In the genomic region with DNA sequence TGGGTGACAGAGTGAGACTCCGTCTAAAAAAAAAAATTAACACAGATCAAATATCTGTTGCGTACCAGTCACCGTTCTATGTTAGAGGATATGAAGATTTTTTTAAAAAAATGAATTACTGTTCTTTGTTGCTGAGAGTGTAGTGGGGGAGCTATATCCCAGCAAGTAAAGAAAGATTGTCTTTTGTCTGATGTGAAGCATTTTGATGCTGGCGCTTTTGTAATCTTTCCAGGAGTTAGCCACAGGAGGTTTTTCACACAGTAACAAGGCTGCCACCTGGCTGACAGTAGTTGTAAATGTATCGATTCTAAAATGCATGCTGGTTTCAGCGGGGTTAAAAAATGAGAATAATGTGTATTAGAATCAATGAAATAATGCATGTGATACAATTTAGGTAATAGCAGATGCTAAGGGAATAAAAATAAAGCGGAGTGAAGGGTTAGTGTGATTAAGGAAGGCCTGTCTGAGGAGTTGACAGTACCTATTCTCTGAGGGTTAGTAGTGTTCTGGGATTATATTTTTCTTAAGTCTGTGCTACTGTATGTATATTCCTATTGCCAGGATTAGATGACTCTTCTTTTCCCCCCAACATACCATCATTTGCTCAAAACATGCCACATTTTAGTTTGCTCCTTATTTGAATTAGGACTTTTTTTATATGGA, we compare ENCODE assay signal across 8 cellular contexts. TPM values are rescaled to one million over a fixed set of nuclear protein-coding genes. Genes with fewer than 3 reads are reported as not detected.
DNase-seq lines count a peak whose midpoint lies in the region; ATAC-seq and TF ChIP-seq lines count a peak whose summit lies in the region.

No MANE protein-coding gene starts in this region.

- no peak overlapping the region for H3K27ac ChIP-seq in PC-9
- H3K27ac ChIP-seq in gastrocnemius medialis: no peak overlapping the region

- no peaks in the 10 kb centered on the region for H3K9me2 ChIP-seq in PC-9 (ENCODE audit: insufficient read depth)

- TF ChIP-seq CTCF in PC-9 (conservative IDR thresholded peaks at IDR 0.05) (peak; percentile 78), glutamatergic neuron (IDR thresholded peaks at IDR 0.05; ENCODE audit: partially characterized antibody, unreplicated experiment) (peak; percentile 55), gastrocnemius medialis (IDR thresholded peaks at IDR 0.05 in 4 of 5, conservative IDR thresholded peaks at IDR 0.05 in 1 of 5) (peak; percentile 30 to 71 (median 53))

- H3K4me3 ChIP-seq in PC-9 (no peak overlapping the region), gastrocnemius medialis (no peak overlapping the region)

- no peaks in the 10 kb centered on the region for H3K9me3 Mint-ChIP-seq in activated naive CD8-positive, alpha-beta T cell (ENCODE audit: low read depth)
- peaks cover 12% of the 10 kb centered on the region for H3K9me3 Mint-ChIP-seq in glutamatergic neuron (ENCODE audit: unreplicated experiment)

- peaks cover 76% of the 10 kb centered on the region for H3K79me2 ChIP-seq in PC-9 (ENCODE audit: low read depth)

- no TSS peak for BruUV-seq in PC-9 (replicated peaks; lab: Mats Ljungman, UMichigan)

- no peaks in the 10 kb centered on the region for H3K27me3 Mint-ChIP-seq in activated naive CD8-positive, alpha-beta T cell
- peaks cover 13% of the 10 kb centered on the region for H3K27me3 Mint-ChIP-seq in glutamatergic neuron (ENCODE audit: unreplicated experiment)

- TF ChIP-seq POLR2A in gastrocnemius medialis (IDR thresholded peaks at IDR 0.05): no peak

- no peak for ATAC-seq in gastrocnemius medialis
- no peak for ATAC-seq in GM18909 (IDR thresholded peaks at IDR 0.05; ENCODE audit: poor library complexity, unreplicated experiment)

- H4K20me1 ChIP-seq in PC-9 (ENCODE audit: insufficient read depth): peaks cover 4% of the 10 kb centered on the region; the same call in 1 of the 2 replicates

- H3K36me3 ChIP-seq in PC-9 (ENCODE audit: low read depth) (0 out of 2 replicates have a peak, but pooled peaks cover 6% of the 10 kb centered on the region), gastrocnemius medialis (no peaks in the 10 kb centered on the region)

- peaks cover 18% of the 10 kb centered on the region for H3F3A ChIP-seq in PC-9 (ENCODE audit: insufficient read depth, low read depth)

- CTCF ChIA-PET in PC-9 (lab: Charles Lee): interaction anchor here (0.6 kb wide), 1 partner anchor 241 kb away, joined by 4 read pairs; no protein-coding TSS in a partner anchor

- no peaks in the 10 kb centered on the region for H3K36me3 Mint-ChIP-seq in activated naive CD8-positive, alpha-beta T cell
- no peaks in the 10 kb centered on the region for H3K36me3 Mint-ChIP-seq in glutamatergic neuron (ENCODE audit: unreplicated experiment)

- in situ Hi-C loops in gastrocnemius medialis (cut with MboI; ENCODE audit: low sequenced_read_pairs in 4 of 4): loop anchor here (5.0 to 10.0 kb wide), 2 partner anchors 103 to 105 kb away; no protein-coding TSS in a partner anchor

- peak; percentile 84 for DNase-seq in DMS 273 (lab: John Stamatoyannopoulos, UW; ENCODE audit: unreplicated experiment)
- DNase-seq in HT1080 (ENCODE audit: low read depth): peak; percentile 66
- peak in 1 of 2 experiments; percentile 41 for DNase-seq in PC-9
- DNase-seq in glutamatergic neuron: no peak
- DNase-seq in gastrocnemius medialis: peak in 1 of 2 donors; percentile 9
- DNase-seq in GOT3 (lab: John Stamatoyannopoulos, UW): no peak

- no peak overlapping the region for H3K4me2 ChIP-seq in PC-9

- H3K27ac Mint-ChIP-seq in activated naive CD8-positive, alpha-beta T cell: peak overlapping the region; percentile 51
- H3K27ac Mint-ChIP-seq in glutamatergic neuron (ENCODE audit: unreplicated experiment): peak overlapping the region; percentile 0

- peaks cover 21% of the 10 kb centered on the region for H3K4me1 ChIP-seq in PC-9 (replicated peaks; ENCODE audit: insufficient read depth)
- H3K4me1 ChIP-seq in gastrocnemius medialis: peaks cover 6 to 22% of the 10 kb centered on the region in 2 donors

- H3K4me1 Mint-ChIP-seq in activated naive CD8-positive, alpha-beta T cell (ENCODE audit: low read depth): peaks cover 33% of the 10 kb centered on the region
- peaks cover 10% of the 10 kb centered on the region for H3K4me1 Mint-ChIP-seq in glutamatergic neuron (ENCODE audit: low read depth, unreplicated experiment)

- intact Hi-C loops in PC-9 (cut with micrococcal nuclease; ENCODE audit: unreplicated experiment): loop anchor here (1.0 kb wide), 1 partner anchor 104 kb away; no protein-coding TSS in a partner anchor
- intact Hi-C loops in gastrocnemius medialis (cut with DNase I; ENCODE audit: low total_unique reads): loop anchor here (1.0 to 5.0 kb wide), 2 partner anchors 104 to 123 kb away; no protein-coding TSS in a partner anchor

- H3K4me3 Mint-ChIP-seq in activated naive CD8-positive, alpha-beta T cell: peak overlapping the region; percentile 93
- peak overlapping the region; percentile 93 for H3K4me3 Mint-ChIP-seq in glutamatergic neuron (ENCODE audit: unreplicated experiment)

- H2AFZ ChIP-seq in PC-9: no peak overlapping the region

- H3K27me3 ChIP-seq in PC-9 (ENCODE audit: insufficient read depth, low read depth) (no peaks in the 10 kb centered on the region), gastrocnemius medialis (no peaks in the 10 kb centered on the region)

- H3K9me3 ChIP-seq in PC-9 (ENCODE audit: insufficient read depth, low read depth) (no peaks in the 10 kb centered on the region), gastrocnemius medialis (no peaks in the 10 kb centered on the region)

- POLR2A ChIA-PET in PC-9 (lab: Charles Lee; ENCODE audit: unreplicated experiment): interaction anchor here (0.6 kb wide), 3 partner anchors 30 to 482 kb away, joined by 4 to 8 read pairs (median 8); no protein-coding TSS in a partner anchor

RNA-seq across cellular contexts. Expression of a gene that starts 3.4 kb away (rescaled TPM):
- total RNA-seq in HT1080 (2014; rRNA removed; shearing (Covaris generic)): 91.0 and 129 TPM in 2 replicates
- 85.9 and 93.6 TPM in 2 replicates for polyA plus RNA-seq in HT1080 (2015; cell fraction: cytosol; rRNA removed)
- polyA plus RNA-seq in HT1080 (2015; cell fraction: nucleus; rRNA removed): 162 and 170 TPM in 2 replicates
- 103 and 117 TPM in 2 replicates for total RNA-seq in PC-9 (2021)
- 94.3 TPM for total RNA-seq in glutamatergic neuron (ENCODE audit: unreplicated experiment)
- 1 to 10 TPM in 2 of 4 donors, under 1 TPM in 1, not detected in 1; 0.51 to 4.1 (median 2.4) TPM for total RNA-seq in gastrocnemius medialis

Comparison
In these comparisons a context has a peak if more than half of its experiments do, and no peak if none do; other contexts are left out.
1. DNase-seq: peak in DMS 273 (single experiment) and HT1080 (single experiment); none in glutamatergic neuron (single experiment) and GOT3 (single experiment).
2. RNA of a gene that starts 3.4 kb away (total RNA-seq): 91.0 to 129 TPM in HT1080, 103 to 117 TPM in PC-9 and 94.3 TPM in glutamatergic neuron (single experiment); 0.51 to 4.1 TPM in gastrocnemius medialis; every median in the first group is over 10 times any median in the second.
3. Peak in every context shown above with its lines, with median percentiles within 50 percentile points of each other: CTCF ChIP-seq.